Comparison of ENCODE assay signal across 9 cellular contexts in genomic region chr20:59560588-59561227, GRCh38. TPM values are rescaled to one million over a fixed set of nuclear protein-coding genes. Genes with fewer than 3 reads are reported as not detected.
A peak's percentile ranks its signal among the peaks of the same experiment; 100 is the strongest.
DNase-seq lines count a peak whose midpoint lies in the region; ATAC-seq, FAIRE-seq and TF ChIP-seq lines count a peak whose summit lies in the region.
"Had no signal": no experiment of that assay in that cellular context is flagged by ENCODE, and none has a peak within 500 bp of the region (broad histone marks: within the 10 kb centered on the region; RNA-seq: fewer than 3 reads in every experiment).

No MANE protein-coding gene starts in this region.

- H2AK5ac ChIP-seq in H9 (ENCODE audit: insufficient read length, low read length) = no peak overlapping the region

- no peaks in the 10 kb centered on the region; the same call in 1 of the 2 replicates for H3K27me3 ChIP-seq in H9 (ENCODE audit: insufficient read depth, low read length)
- no peaks in the 10 kb centered on the region for H3K27me3 ChIP-seq in effector memory CD4-positive, alpha-beta T cell (replicated peaks; ENCODE audit: control insufficient read depth, insufficient read depth, low read length, poor library complexity, severe bottlenecking)

- H3K23me2 ChIP-seq in H9 (ENCODE audit: insufficient read length, low read depth, low read length, poor library complexity, severe bottlenecking) = no peaks in the 10 kb centered on the region

- peaks cover 0 to 4% (median 0%) of the 10 kb centered on the region in 3 experiments; a peak in 2 of 7 replicates for H3K36me3 Mint-ChIP-seq in H9 (ENCODE audit: insufficient read depth in 1 of 3, low read depth in 3 of 3)

- DNase-seq in AG20443 (ENCODE audit: low spot score) (peak; percentile 84), H9 (no peak), kidney (no peak), GM19240 (ENCODE audit: insufficient read length, low spot score) (no peak), hepatic stellate cell (ENCODE audit: low spot score) (no peak)
- DNase-seq in effector memory CD4-positive, alpha-beta T cell = no peak

- no peak for ATAC-seq in HG02870 (IDR thresholded peaks at IDR 0.05; ENCODE audit: unreplicated experiment)

- H2BK20ac ChIP-seq in H9 (ENCODE audit: low read depth, low read length, poor library complexity, severe bottlenecking) = no peak overlapping the region

- peaks cover 3 to 4% of the 10 kb centered on the region in 2 experiments; a peak in 2 of 4 replicates for H3K4me1 Mint-ChIP-seq in H9

- H3K4me2 ChIP-seq in H9 (ENCODE audit: insufficient read depth, insufficient read length, low read length) = no peak overlapping the region

- WGBS in H9 (ENCODE audit: extremely low coverage, insufficient read length, low lambda C conversion rate) = no CpG with 5 or more reads among the region's 7 CpGs

- no peak overlapping the region for H3T11ph ChIP-seq in H9 (ENCODE audit: low read length)

- H3K4me3 Mint-ChIP-seq in H9 = no peak overlapping the region

- no peaks in the 10 kb centered on the region for H3K79me1 ChIP-seq in H9 (ENCODE audit: insufficient read depth, low read depth, low read length, poor library complexity, severe bottlenecking)

- H2BK15ac ChIP-seq in H9 (ENCODE audit: low read depth, low read length) = no peak overlapping the region

- H4K8ac ChIP-seq in H9 (replicated peaks; ENCODE audit: insufficient read length, low read depth, low read length) = no peak overlapping the region

- peaks cover 0 to 45% of the 10 kb centered on the region in 2 experiments; a peak in 3 of 5 replicates for H3K9me3 Mint-ChIP-seq in H9

- no peak overlapping the region for H3K27ac ChIP-seq in H9 (ENCODE audit: insufficient read length, low read depth, low read length)
- H3K27ac ChIP-seq in kidney (ENCODE audit: low read depth in 2 of 2, low read length in 2 of 2) = no peak overlapping the region
- H3K27ac ChIP-seq in effector memory CD4-positive, alpha-beta T cell (ENCODE audit: insufficient read depth, low read length, poor library complexity, severe bottlenecking) = no peak overlapping the region

- FAIRE-seq in TTC549 (lab: Jason Lieb, UNC) (peak; percentile 73), kidney (lab: Jason Lieb, UNC) (no peak)

- intact Hi-C loops in kidney (cut with DNase I) = loop anchor here (10.0 kb wide), 1 partner anchor 194 kb away; no protein-coding TSS in a partner anchor

- no peak overlapping the region for H3K23ac ChIP-seq in H9 (ENCODE audit: insufficient read length, low read depth, low read length)

- no peak overlapping the region for H3K4ac ChIP-seq in H9 (ENCODE audit: low read depth, low read length)

- H3K18ac ChIP-seq in H9 (ENCODE audit: insufficient read length, low read depth, low read length) = no peak overlapping the region

- no peak overlapping the region for H3K56ac ChIP-seq in H9 (ENCODE audit: insufficient read length, low read depth, low read length)

- H3K4me1 ChIP-seq in H9 (ENCODE audit: insufficient read depth, low read length) (no peaks in the 10 kb centered on the region), kidney (ENCODE audit: control insufficient read depth in 1 of 2, insufficient read depth in 1 of 2, low read depth in 1 of 2, low read length in 2 of 2) (no peaks in the 10 kb centered on the region)
- H3K4me1 ChIP-seq in effector memory CD4-positive, alpha-beta T cell (ENCODE audit: control insufficient read depth, insufficient read depth, low read length, poor library complexity, severe bottlenecking) = no peaks in the 10 kb centered on the region
- H3K4me1 ChIP-seq: HAP-1 had no signal

- no peaks in the 10 kb centered on the region for H3K36me3 ChIP-seq in kidney (ENCODE audit: control insufficient read depth in 1 of 2, insufficient read depth in 2 of 2, low read length in 2 of 2)
- H3K36me3 ChIP-seq in effector memory CD4-positive, alpha-beta T cell (ENCODE audit: control insufficient read depth, insufficient read depth, low read length) = no peaks in the 10 kb centered on the region
- H3K36me3 ChIP-seq: HAP-1 had no signal

- H4K5ac ChIP-seq in H9 (ENCODE audit: insufficient read length, low read depth, low read length) = no peak overlapping the region

- no peak overlapping the region for H3K4me3 ChIP-seq in kidney (ENCODE audit: low read length in 2 of 2)
- no peak overlapping the region for H3K4me3 ChIP-seq in effector memory CD4-positive, alpha-beta T cell (ENCODE audit: insufficient read depth, low read depth, low read length, poor library complexity, severe bottlenecking)
- H3K4me3 ChIP-seq: HAP-1 had no signal

- H3K79me2 ChIP-seq in H9 (ENCODE audit: insufficient read depth, low read length) = no peaks in the 10 kb centered on the region

- no peak overlapping the region for H4K91ac ChIP-seq in H9 (ENCODE audit: insufficient read length, low read depth, low read length)

- no peak overlapping the region for H2BK12ac ChIP-seq in H9 (ENCODE audit: insufficient read length, low read depth, low read length)

- H3K14ac ChIP-seq in H9 (ENCODE audit: insufficient read depth, low read length) = no peak overlapping the region

- peaks cover 13% of the 10 kb centered on the region for H3K27me3 Mint-ChIP-seq in H9 (ENCODE audit: low read depth)

- no peak overlapping the region for H2BK120ac ChIP-seq in H9 (ENCODE audit: low read depth, low read length, poor library complexity, severe bottlenecking)

- no peak overlapping the region for H2BK5ac ChIP-seq in H9 (ENCODE audit: insufficient read length, low read length)

- H3K9ac ChIP-seq in H9 (ENCODE audit: extremely low read depth, insufficient read length, low read length) (no peak overlapping the region), kidney (ENCODE audit: low read length in 2 of 2) (no peak overlapping the region)

- no peaks in the 10 kb centered on the region for H3K9me3 ChIP-seq in H9 (ENCODE audit: control insufficient read depth, low read depth, low read length)
- H3K9me3 ChIP-seq in kidney (ENCODE audit: control insufficient read depth in 1 of 2, low read length in 2 of 2) = no peaks in the 10 kb centered on the region
- H3K9me3 ChIP-seq in effector memory CD4-positive, alpha-beta T cell (ENCODE audit: control insufficient read depth, low read length) = no peaks in the 10 kb centered on the region
- H3K9me3 ChIP-seq: HAP-1 had no signal

- H4K20me1 ChIP-seq in H9 (ENCODE audit: control insufficient read depth, insufficient read depth, insufficient read length) = no peaks in the 10 kb centered on the region

- H2AFZ ChIP-seq in H9 (ENCODE audit: low read length) = no peak overlapping the region

- TF ChIP-seq CTCF in H9 (conservative IDR thresholded peaks at IDR 0.05) = peak; percentile 74
- peak; percentile 50 for TF ChIP-seq CTCF in kidney (IDR thresholded peaks at IDR 0.05; ENCODE audit: borderline replicate concordance, extremely low read depth, insufficient read depth)

- no peak overlapping the region for H3K27ac Mint-ChIP-seq in H9

RNA-seq across cellular contexts. Expression of gene PHACTR3, which starts 43.6 kb away (rescaled TPM):
- total RNA-seq in H9 (2021) = not detected in 2 replicates
- total RNA-seq in kidney = 12.3 TPM
- 1.7 TPM for polyA plus RNA-seq in kidney (ENCODE audit: insufficient read depth, low read depth, low replicate concordance)

Comparison
In these comparisons a context has a peak if more than half of its experiments do, and no peak if none do; other contexts are left out.
1. RNA of gene PHACTR3, which starts 43.6 kb away (total RNA-seq): 12.3 TPM in kidney (single experiment); not detected in H9; every median in the first group is over 10 times any median in the second.